ENCODE assay signal across 21 cellular contexts in the genomic region with DNA sequence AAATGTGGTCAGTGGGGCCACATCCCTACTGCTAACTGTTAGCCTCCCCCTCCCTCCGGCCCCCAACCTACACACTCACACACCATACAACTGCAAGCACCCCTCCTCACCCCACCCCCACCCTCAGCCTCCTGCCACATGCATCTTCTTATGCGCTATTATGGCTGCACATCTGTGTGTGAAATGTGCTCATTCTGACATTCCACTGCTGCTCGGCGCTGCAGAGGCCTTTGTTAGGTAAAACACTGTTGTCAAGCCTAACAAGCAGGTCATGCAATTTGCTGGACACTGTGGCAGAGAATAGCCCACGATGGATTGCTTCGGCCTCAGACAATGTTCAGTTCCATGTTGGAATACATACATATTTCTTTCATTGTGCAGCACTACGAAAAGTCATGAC.
DNase-seq lines count a peak whose midpoint lies in the region; ATAC-seq and TF ChIP-seq lines count a peak whose summit lies in the region.
"Had no signal": no experiment of that assay in that cellular context is flagged by ENCODE, and none has a peak within 500 bp of the region (broad histone marks: within the 10 kb centered on the region; RNA-seq: fewer than 3 reads in every experiment).

No MANE protein-coding gene starts in this region.

- no peak overlapping the region for H3K9ac ChIP-seq in neural cell (ENCODE audit: low read length)
- H3K9ac ChIP-seq: KMS-11, SK-N-SH had no signal

- H3K9me3 ChIP-seq in hepatocyte (ENCODE audit: low read depth) (no peaks in the 10 kb centered on the region), neural cell (ENCODE audit: low read length) (no peaks in the 10 kb centered on the region)
- H3K9me3 ChIP-seq: SK-N-SH had no signal

- no peaks in the 10 kb centered on the region for H3K4me1 Mint-ChIP-seq in activated T-cell treated with anti-CD3 and anti-CD28 coated beads, Interleukin-2, amount 50 U/mL, for 4 hours (ENCODE audit: low read depth)
- H3K4me1 Mint-ChIP-seq: B cell had no signal

- H3K4me1 ChIP-seq in hepatocyte (ENCODE audit: insufficient read depth), result peaks cover 26% of the 10 kb centered on the region

- H3K36me3 Mint-ChIP-seq in activated T-cell treated with anti-CD3 and anti-CD28 coated beads, Interleukin-2, amount 50 U/mL, for 4 hours (ENCODE audit: insufficient read depth), result no peaks in the 10 kb centered on the region

- TF ChIP-seq RAD21 in neural cell (conservative IDR thresholded peaks at IDR 0.05), result no peak

- ATAC-seq in activated T-cell treated with anti-CD3 and anti-CD28 coated beads, Interleukin-2, amount 50 U/mL, for 4 hours, result no peak
- ATAC-seq in HG02588 (IDR thresholded peaks at IDR 0.05; ENCODE audit: unreplicated experiment), result no peak
- no peak for ATAC-seq in HG03457 (IDR thresholded peaks at IDR 0.05; ENCODE audit: unreplicated experiment)
- ATAC-seq: PC-3 had no signal

- 60% methylated on average over 7 of the region's 7 CpGs for WGBS in hepatocyte (ENCODE audit: low lambda C conversion rate, missing lambda C conversion rate)

- DNase-seq in NCI-H748 (lab: John Stamatoyannopoulos, UW; ENCODE audit: unreplicated experiment) (peak; percentile 9), NCI-H748 treated with DMSO at 0.1 percent for 48 hours (lab: John Stamatoyannopoulos, UW) (no peak), hepatocyte (ENCODE audit: low spot score) (peak; percentile 29), HCEC 1CT (no peak)
- no peak for DNase-seq in activated T-cell treated with anti-CD3 and anti-CD28 coated beads, Interleukin-2, amount 50 U/mL, for 4 hours
- DNase-seq: COR-L47, DMS 273 treated with DMSO at 0.1 percent for 48 hours, DND-41, H9, NCI-H187 treated with DMSO at 0.1 percent for 48 hours, NCI-H446 treated with DMSO at 0.1 percent for 48 hours, NCI-H82, PC-3, RPMI8226, SHP77 treated with DMSO at 0.1 percent for 48 hours, SK-N-SH had no signal

- H2AFZ ChIP-seq in hepatocyte (no peak overlapping the region), neural cell (ENCODE audit: low read depth, low read length) (no peak overlapping the region)

- peak overlapping the region; percentile 3 for H3K4me2 ChIP-seq in hepatocyte
- H3K4me2 ChIP-seq in neural cell (ENCODE audit: low read length), result no peak overlapping the region
- H3K4me2 ChIP-seq: KMS-11, SK-N-SH had no signal

- no peaks in the 10 kb centered on the region for H3K79me2 ChIP-seq in hepatocyte
- H3K79me2 ChIP-seq in neural cell (replicated peaks; ENCODE audit: insufficient read depth, low read length), result no peaks in the 10 kb centered on the region

- H4K20me1 ChIP-seq in hepatocyte (ENCODE audit: insufficient read depth, poor library complexity, severe bottlenecking) (no peaks in the 10 kb centered on the region), neural cell (ENCODE audit: insufficient read depth) (no peaks in the 10 kb centered on the region)

- H3K4me3 Mint-ChIP-seq in activated T-cell treated with anti-CD3 and anti-CD28 coated beads, Interleukin-2, amount 50 U/mL, for 4 hours, result no peak overlapping the region
- H3K4me3 Mint-ChIP-seq: B cell, H9 had no signal

- H3K27me3 Mint-ChIP-seq in activated T-cell treated with anti-CD3 and anti-CD28 coated beads, Interleukin-2, amount 50 U/mL, for 4 hours (ENCODE audit: low read depth), result no peaks in the 10 kb centered on the region
- H3K27me3 Mint-ChIP-seq: B cell had no signal

- H3K27me3 ChIP-seq in hepatocyte, result no peaks in the 10 kb centered on the region
- H3K27me3 ChIP-seq in neural cell (ENCODE audit: insufficient read depth, low read depth, low read length), result no peaks in the 10 kb centered on the region

- TF ChIP-seq CTCF in hepatocyte (IDR thresholded peaks at IDR 0.05; ENCODE audit: poor library complexity) (no peak), neural cell (IDR thresholded peaks at IDR 0.05; ENCODE audit: poor library complexity, severe bottlenecking) (no peak)

- TF ChIP-seq EP300 in neural cell (conservative IDR thresholded peaks at IDR 0.05; ENCODE audit: poor library complexity, severe bottlenecking), result no peak

- H3K36me3 ChIP-seq in hepatocyte (replicated peaks; ENCODE audit: insufficient read depth, low read depth) (no peaks in the 10 kb centered on the region), neural cell (ENCODE audit: insufficient read depth, low read length) (no peaks in the 10 kb centered on the region)

- H3K9me2 ChIP-seq in hepatocyte (replicated peaks; ENCODE audit: insufficient read depth), result no peaks in the 10 kb centered on the region
- no peaks in the 10 kb centered on the region for H3K9me2 ChIP-seq in neural cell (ENCODE audit: insufficient read depth, low read length)
- H3K9me2 ChIP-seq: SK-N-SH had no signal

- H3K27ac ChIP-seq in hepatocyte (peak overlapping the region; percentile 21), neural cell (ENCODE audit: low read length) (no peak overlapping the region)
- H3K27ac ChIP-seq: KMS-11 had no signal

- peaks cover 8% of the 10 kb centered on the region for H3F3A ChIP-seq in neural cell (ENCODE audit: insufficient read depth, low read length, poor library complexity, severe bottlenecking)

- H3K4me3 ChIP-seq in hepatocyte, result no peak overlapping the region
- H3K4me3 ChIP-seq in neural cell (ENCODE audit: low read length), result peak overlapping the region; percentile 37

- H3K9me3 Mint-ChIP-seq in activated T-cell treated with anti-CD3 and anti-CD28 coated beads, Interleukin-2, amount 50 U/mL, for 4 hours, result no peaks in the 10 kb centered on the region

TF ChIP-seq in neural cell, 6 proteins besides CTCF, POLR2A, EP300 and RAD21:
- TF ChIP-seq SMC3 (conservative IDR thresholded peaks at IDR 0.05; ENCODE audit: poor library complexity) (no peak), MXI1 (conservative IDR thresholded peaks at IDR 0.05; ENCODE audit: poor library complexity, severe bottlenecking) (no peak), POLR2AphosphoS5 (IDR thresholded peaks at IDR 0.05) (no peak), EZH2 (IDR thresholded peaks at IDR 0.05; ENCODE audit: borderline replicate concordance, insufficient read depth, low read length, poor library complexity, severe bottlenecking) (no peak), TAF1 (IDR thresholded peaks at IDR 0.05; ENCODE audit: low read depth) (no peak)
- TF ChIP-seq, protein P1, sequence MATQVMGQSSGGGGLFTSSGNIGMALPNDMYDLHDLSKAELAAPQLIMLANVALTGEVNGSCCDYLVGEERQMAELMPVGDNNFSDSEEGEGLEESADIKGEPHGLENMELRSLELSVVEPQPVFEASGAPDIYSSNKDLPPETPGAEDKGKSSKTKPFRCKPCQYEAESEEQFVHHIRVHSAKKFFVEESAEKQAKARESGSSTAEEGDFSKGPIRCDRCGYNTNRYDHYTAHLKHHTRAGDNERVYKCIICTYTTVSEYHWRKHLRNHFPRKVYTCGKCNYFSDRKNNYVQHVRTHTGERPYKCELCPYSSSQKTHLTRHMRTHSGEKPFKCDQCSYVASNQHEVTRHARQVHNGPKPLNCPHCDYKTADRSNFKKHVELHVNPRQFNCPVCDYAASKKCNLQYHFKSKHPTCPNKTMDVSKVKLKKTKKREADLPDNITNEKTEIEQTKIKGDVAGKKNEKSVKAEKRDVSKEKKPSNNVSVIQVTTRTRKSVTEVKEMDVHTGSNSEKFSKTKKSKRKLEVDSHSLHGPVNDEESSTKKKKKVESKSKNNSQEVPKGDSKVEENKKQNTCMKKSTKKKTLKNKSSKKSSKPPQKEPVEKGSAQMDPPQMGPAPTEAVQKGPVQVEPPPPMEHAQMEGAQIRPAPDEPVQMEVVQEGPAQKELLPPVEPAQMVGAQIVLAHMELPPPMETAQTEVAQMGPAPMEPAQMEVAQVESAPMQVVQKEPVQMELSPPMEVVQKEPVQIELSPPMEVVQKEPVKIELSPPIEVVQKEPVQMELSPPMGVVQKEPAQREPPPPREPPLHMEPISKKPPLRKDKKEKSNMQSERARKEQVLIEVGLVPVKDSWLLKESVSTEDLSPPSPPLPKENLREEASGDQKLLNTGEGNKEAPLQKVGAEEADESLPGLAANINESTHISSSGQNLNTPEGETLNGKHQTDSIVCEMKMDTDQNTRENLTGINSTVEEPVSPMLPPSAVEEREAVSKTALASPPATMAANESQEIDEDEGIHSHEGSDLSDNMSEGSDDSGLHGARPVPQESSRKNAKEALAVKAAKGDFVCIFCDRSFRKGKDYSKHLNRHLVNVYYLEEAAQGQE (IDR thresholded peaks at IDR 0.05; ENCODE audit: borderline replicate concordance), result no peak

Comparison
In these comparisons a context has a peak if more than half of its experiments do, and no peak if none do; other contexts are left out.
1. DNase-seq: peak in NCI-H748 (single experiment) and hepatocyte (single experiment); none in NCI-H748 treated with DMSO at 0.1 percent for 48 hours (single experiment), activated T-cell treated with anti-CD3 and anti-CD28 coated beads, Interleukin-2, amount 50 U/mL, for 4 hours (single experiment) and HCEC 1CT (single experiment).